Comparison of ENCODE assay signal across 1 cellular context in genomic region chr9:116334581-116335150, GRCh38.
TF ChIP-seq lines count a peak whose summit lies in the region.

No MANE protein-coding gene starts in this region.

TF ChIP-seq in GM23338, 12 proteins besides CTCF, POLR2A, EP300 and RAD21 (continued from another document):
- no peak for TF ChIP-seq REST (IDR thresholded peaks at IDR 0.05; ENCODE audit: unreplicated experiment)
- TF ChIP-seq EZH2 (IDR thresholded peaks at IDR 0.05; ENCODE audit: low read depth, unreplicated experiment) = no peak
- no peak for TF ChIP-seq NANOG (IDR thresholded peaks at IDR 0.05; ENCODE audit: borderline replicate concordance)
- no peak for TF ChIP-seq JUNB (IDR thresholded peaks at IDR 0.05; ENCODE audit: unreplicated experiment)
- TF ChIP-seq ETS1 (IDR thresholded peaks at IDR 0.05) = no peak
- no peak for TF ChIP-seq CREB1 (CRISPR knock-in tag; IDR thresholded peaks at IDR 0.05; ENCODE audit: low read depth)
- TF ChIP-seq ZNF114 (CRISPR knock-in tag; IDR thresholded peaks at IDR 0.05) = no peak
- no peak for TF ChIP-seq POLR2AphosphoS5 (IDR thresholded peaks at IDR 0.05; ENCODE audit: low read depth)
- no peak for TF ChIP-seq ZNF462 (CRISPR knock-in tag; IDR thresholded peaks at IDR 0.05)
